Comparison of ENCODE assay signal across 19 cellular contexts in genomic region chr4:45316257-45316656, GRCh38.
DNase-seq lines count a peak whose midpoint lies in the region; ATAC-seq and TF ChIP-seq lines count a peak whose summit lies in the region.
"Had no signal": no experiment of that assay in that cellular context is flagged by ENCODE, and none has a peak within 500 bp of the region (broad histone marks: within the 10 kb centered on the region; RNA-seq: fewer than 3 reads in every experiment).

No MANE protein-coding gene starts in this region.

- H3K27me3 Mint-ChIP-seq in MCF 10A (ENCODE audit: insufficient read depth, unreplicated experiment) (no peaks in the 10 kb centered on the region), mesothelial cell of epicardium (ENCODE audit: low read depth) (no peaks in the 10 kb centered on the region)
- H3K27me3 Mint-ChIP-seq: B cell; CD4-positive, alpha-beta T cell had no signal

- no peaks in the 10 kb centered on the region for H3K9me2 ChIP-seq in PC-3 (replicated peaks; ENCODE audit: low read length)

- H3K4me1 ChIP-seq in breast epithelium = no peaks in the 10 kb centered on the region
- H3K4me1 ChIP-seq in PC-3 (ENCODE audit: insufficient read depth, low read length) = no peaks in the 10 kb centered on the region; the same call in 1 of the 2 replicates
- H3K4me1 ChIP-seq: A549, Caco-2 had no signal

- no peaks in the 10 kb centered on the region for H4K20me1 ChIP-seq in PC-3 (ENCODE audit: low read length)
- H4K20me1 ChIP-seq: BLaER1 treated with 17β-estradiol and CSF1 and Interleukin-3, amounts not matched to agents 10 nM and 100 nM had no signal

- no peak overlapping the region for H2AFZ ChIP-seq in PC-3 (ENCODE audit: low read length)

- BruUV-seq in MCF 10A (replicated peaks; lab: Mats Ljungman, UMichigan) (no TSS peak), PC-3 (replicated peaks; lab: Mats Ljungman, UMichigan) (no TSS peak)

- H3K79me2 ChIP-seq in PC-3 (ENCODE audit: low read length) = no peaks in the 10 kb centered on the region

- H3K27ac Mint-ChIP-seq in MCF 10A (ENCODE audit: low read depth, unreplicated experiment) (no peak overlapping the region), mesothelial cell of epicardium (peak overlapping the region; percentile 44)
- H3K27ac Mint-ChIP-seq: B cell; CD4-positive, alpha-beta T cell; CD8-positive, alpha-beta T cell had no signal

- H3K9me3 ChIP-seq in breast epithelium = peaks cover 0 to 7% of the 10 kb centered on the region in 2 donors
- H3K9me3 ChIP-seq in PC-3 (ENCODE audit: low read length) = no peaks in the 10 kb centered on the region
- H3K9me3 ChIP-seq: A549; BLaER1 treated with 17β-estradiol and CSF1 and Interleukin-3, amounts not matched to agents 10 nM and 100 nM; Caco-2 had no signal

- CTCF ChIA-PET in MCF 10A (lab: Yijun Ruan, JAX) (interaction anchor here (0.7 to 0.8 kb wide), 2 partner anchors 8 to 1313 kb away, joined by 3 read pairs; no protein-coding TSS in a partner anchor), PC-3 (lab: Charles Lee) (no interaction called here)

- no peak overlapping the region for H3K27ac ChIP-seq in breast epithelium
- no peak overlapping the region for H3K27ac ChIP-seq in PC-3 (ENCODE audit: low read length)
- H3K27ac ChIP-seq: 22Rv1; A549; BLaER1 treated with 17β-estradiol and CSF1 and Interleukin-3, amounts not matched to agents 10 nM and 100 nM; C4-2B had no signal

- DNase-seq in MCF 10A (ENCODE audit: unreplicated experiment) (peak; percentile 53), breast epithelium (ENCODE audit: low spot score in 2 of 2) (no peak), PC-3 (peak; percentile 5), fibroblast of mammary gland (ENCODE audit: low read depth) (peak; percentile 4), mesothelial cell of epicardium (ENCODE audit: low spot score in 2 of 2, unreplicated experiment in 2 of 2) (no peak), middle frontal gyrus (ENCODE audit: extremely low spot score, low spot score) (no peak), NCI-H2196 treated with DMSO at 0.1 percent for 48 hours (lab: John Stamatoyannopoulos, UW; ENCODE audit: unreplicated experiment) (no peak)
- DNase-seq: AML-193; Caco-2; Calu3; CD4-positive, alpha-beta T cell; CD8-positive, alpha-beta T cell; DMS79 treated with DMSO at 0.1 percent for 48 hours; GF-D8 had no signal

- H3K9ac ChIP-seq in PC-3 (ENCODE audit: low read length) = no peak overlapping the region
- H3K9ac ChIP-seq: BLaER1 treated with 17β-estradiol and CSF1 and Interleukin-3, amounts not matched to agents 10 nM and 100 nM had no signal

- H3K36me3 Mint-ChIP-seq in MCF 10A (ENCODE audit: insufficient read depth, unreplicated experiment) = no peaks in the 10 kb centered on the region
- H3K36me3 Mint-ChIP-seq in mesothelial cell of epicardium = no peaks in the 10 kb centered on the region
- H3K36me3 Mint-ChIP-seq: CD8-positive, alpha-beta T cell had no signal

- POLR2A ChIA-PET in MCF 10A (lab: Yijun Ruan, JAX) = interaction anchor here (0.7 to 1.5 kb wide), 6 partner anchors 10 to 196 kb away, joined by 3 to 5 read pairs (median 4); no protein-coding TSS in a partner anchor
- POLR2A ChIA-PET in PC-3 (lab: Charles Lee; ENCODE audit: unreplicated experiment) = no interaction called here

- no peaks in the 10 kb centered on the region for H3F3A ChIP-seq in PC-3 (ENCODE audit: low read length, unreplicated experiment)

- H3K4me2 ChIP-seq in PC-3 (ENCODE audit: low read length) = no peak overlapping the region
- H3K4me2 ChIP-seq: A549 had no signal

- intact Hi-C loops in MCF 10A (cut with micrococcal nuclease) (loop anchor here (5.0 kb wide), 1 partner anchor 389 kb away; no protein-coding TSS in a partner anchor), breast epithelium (cut with DNase I; ENCODE audit: low total_unique reads) (no loop called here), PC-3 (cut with micrococcal nuclease) (no loop called here)

- H3K9me3 Mint-ChIP-seq in MCF 10A (ENCODE audit: unreplicated experiment) = no peaks in the 10 kb centered on the region
- peaks cover 13% of the 10 kb centered on the region for H3K9me3 Mint-ChIP-seq in mesothelial cell of epicardium

- TF ChIP-seq CTCF in MCF 10A (IDR thresholded peaks at IDR 0.05; ENCODE audit: unreplicated experiment) = no peak
- TF ChIP-seq CTCF in breast epithelium (IDR thresholded peaks at IDR 0.05) = no peak
- no peak for TF ChIP-seq CTCF in PC-3 (conservative IDR thresholded peaks at IDR 0.05; ENCODE audit: low read depth, low read length)
- TF ChIP-seq CTCF in fibroblast of mammary gland (conservative IDR thresholded peaks at IDR 0.05; ENCODE audit: control insufficient read depth, insufficient read depth, low read depth, low read length) = no peak
- TF ChIP-seq CTCF in mesothelial cell of epicardium (IDR thresholded peaks at IDR 0.05; ENCODE audit: unreplicated experiment) = no peak

- no peaks in the 10 kb centered on the region for H3K27me3 ChIP-seq in breast epithelium
- no peaks in the 10 kb centered on the region for H3K27me3 ChIP-seq in PC-3 (ENCODE audit: low read length)
- H3K27me3 ChIP-seq: BLaER1 treated with 17β-estradiol and CSF1 and Interleukin-3, amounts not matched to agents 10 nM and 100 nM had no signal

- H3K36me3 ChIP-seq in breast epithelium (no peaks in the 10 kb centered on the region), PC-3 (ENCODE audit: low read depth, low read length) (no peaks in the 10 kb centered on the region)
- H3K36me3 ChIP-seq: BLaER1 treated with 17β-estradiol and CSF1 and Interleukin-3, amounts not matched to agents 10 nM and 100 nM had no signal

- H3K4me1 Mint-ChIP-seq in MCF 10A (ENCODE audit: insufficient read depth, unreplicated experiment) = peaks cover 28% of the 10 kb centered on the region
- H3K4me1 Mint-ChIP-seq in mesothelial cell of epicardium = peaks cover 3% of the 10 kb centered on the region
- H3K4me1 Mint-ChIP-seq: B cell had no signal

- H3K4me3 Mint-ChIP-seq in MCF 10A (ENCODE audit: unreplicated experiment) (no peak overlapping the region), mesothelial cell of epicardium (no peak overlapping the region)
- H3K4me3 Mint-ChIP-seq: B cell; CD4-positive, alpha-beta T cell; CD8-positive, alpha-beta T cell had no signal

- no peak for ATAC-seq in PC-3
- ATAC-seq: A549; CD8-positive, alpha-beta T cell had no signal

- H3K4me3 ChIP-seq in breast epithelium = no peak overlapping the region
- H3K4me3 ChIP-seq in PC-3 (ENCODE audit: low read length) = no peak overlapping the region
- H3K4me3 ChIP-seq in fibroblast of mammary gland (ENCODE audit: control insufficient read depth, low read depth, low read length) = no peak overlapping the region
- H3K4me3 ChIP-seq: A549; BLaER1 treated with 17β-estradiol and CSF1 and Interleukin-3, amounts not matched to agents 10 nM and 100 nM had no signal

- no peak for TF ChIP-seq POLR2A in breast epithelium (IDR thresholded peaks at IDR 0.05)

Comparison
In these comparisons a context has a peak if more than half of its experiments do, and no peak if none do; other contexts are left out.
1. DNase-seq: peak in MCF 10A (single experiment), PC-3 (single experiment) and fibroblast of mammary gland (single experiment); none in breast epithelium (0 of 2), mesothelial cell of epicardium (0 of 2), middle frontal gyrus (single experiment) and NCI-H2196 treated with DMSO at 0.1 percent for 48 hours (single experiment).